10 cellular contexts compared by ENCODE assay signal in the genomic region with DNA sequence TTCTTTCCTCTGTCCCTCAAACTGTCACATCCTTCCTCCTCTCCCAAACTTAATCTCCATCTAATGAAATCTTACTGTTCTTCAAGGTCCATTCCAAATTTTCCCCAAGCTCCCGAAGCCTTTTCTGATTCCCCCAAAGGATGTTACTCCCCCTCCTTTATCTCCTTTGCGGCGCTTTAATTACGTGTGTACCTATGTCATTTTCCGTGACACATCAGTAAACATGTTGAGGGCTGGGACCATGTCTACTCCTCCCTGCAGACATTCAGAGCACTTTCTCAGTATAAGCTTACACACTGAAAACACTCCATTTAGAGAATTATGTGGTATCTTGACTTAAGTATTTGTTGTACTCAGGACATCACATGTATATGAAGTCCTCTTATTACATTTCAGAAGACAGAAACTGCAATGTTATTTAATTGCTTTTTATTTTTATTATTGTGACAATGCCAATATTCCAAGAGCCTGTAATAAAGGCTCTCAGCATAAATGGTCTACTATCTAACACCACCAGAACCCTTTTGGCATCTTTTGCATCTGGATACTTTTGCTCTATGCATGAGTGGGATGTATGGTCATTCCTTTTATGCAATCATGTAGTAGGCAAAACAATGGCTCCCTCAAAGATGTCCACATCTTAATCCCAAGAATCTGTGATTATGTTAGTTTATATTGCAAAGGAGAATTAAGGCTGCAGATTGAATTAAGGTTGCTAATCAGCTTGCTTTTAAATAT. TPM values are rescaled to one million over a fixed set of nuclear protein-coding genes. Genes with fewer than 3 reads are reported as not detected.
DNase-seq lines count a peak whose midpoint lies in the region; TF ChIP-seq lines count a peak whose summit lies in the region.
"Had no signal": no experiment of that assay in that cellular context is flagged by ENCODE, and none has a peak within 500 bp of the region (broad histone marks: within the 10 kb centered on the region; RNA-seq: fewer than 3 reads in every experiment).

No MANE protein-coding gene starts in this region.

- TF ChIP-seq CTCF in A673 (conservative IDR thresholded peaks at IDR 0.05; ENCODE audit: low read depth, low read length): no peak
- TF ChIP-seq CTCF in GM12864 (IDR thresholded peaks at IDR 0.05; ENCODE audit: low read depth, low read length, missing control alignments): no peak
- no peak for TF ChIP-seq CTCF in OCI-LY7 (conservative IDR thresholded peaks at IDR 0.05; ENCODE audit: low read length)

- H3K79me2 ChIP-seq in OCI-LY7 (ENCODE audit: insufficient read depth, low read depth, low read length): peaks cover 9% of the 10 kb centered on the region; the same call in 1 of the 2 replicates

- no peaks in the 10 kb centered on the region for H3K9me3 ChIP-seq in A673 (ENCODE audit: low read depth, low read length, poor library complexity, severe bottlenecking)
- H3K9me3 ChIP-seq in OCI-LY7 (ENCODE audit: low read length): no peaks in the 10 kb centered on the region
- H3K9me3 ChIP-seq in effector memory CD4-positive, alpha-beta T cell (ENCODE audit: control insufficient read depth, low read length): no peaks in the 10 kb centered on the region
- H3K9me3 ChIP-seq: tibial nerve had no signal

- BruUV-seq in A673 (replicated peaks; lab: Mats Ljungman, UMichigan) (TSS peak; percentile 36), OCI-LY7 (replicated peaks; lab: Mats Ljungman, UMichigan) (TSS peak; percentile 81)

- intact Hi-C loops in A673 (cut with micrococcal nuclease; ENCODE audit: unreplicated experiment) (no loop called here), OCI-LY7 (cut with micrococcal nuclease; ENCODE audit: unreplicated experiment) (loop anchor here (2.0 to 10.0 kb wide), 2 partner anchors 27 to 117 kb away; a partner anchor contains a TSS)

- H3K36me3 ChIP-seq in A673 (ENCODE audit: insufficient read depth, low read length, poor library complexity, severe bottlenecking): peaks cover 31% of the 10 kb centered on the region
- H3K36me3 ChIP-seq in OCI-LY7 (ENCODE audit: insufficient read depth, low read length): no peaks in the 10 kb centered on the region
- H3K36me3 ChIP-seq in effector memory CD4-positive, alpha-beta T cell (ENCODE audit: control insufficient read depth, insufficient read depth, low read length): no peaks in the 10 kb centered on the region

- POLR2A ChIA-PET in A673 (lab: Charles Lee; ENCODE audit: low non-redundant PET): no interaction called here
- POLR2A ChIA-PET in OCI-LY7 (lab: Charles Lee): no interaction called here

- H2AFZ ChIP-seq in OCI-LY7 (ENCODE audit: low read length): no peak overlapping the region

- H3K4me2 ChIP-seq in OCI-LY7 (ENCODE audit: low read length): peak overlapping the region; percentile 80

- H3K4me1 ChIP-seq in A673 (ENCODE audit: insufficient read depth, low read length, poor library complexity, severe bottlenecking) (peaks cover 35% of the 10 kb centered on the region), OCI-LY7 (ENCODE audit: insufficient read depth, low read length, poor library complexity, severe bottlenecking) (peaks cover 19% of the 10 kb centered on the region)
- peaks cover 11% of the 10 kb centered on the region for H3K4me1 ChIP-seq in effector memory CD4-positive, alpha-beta T cell (ENCODE audit: control insufficient read depth, insufficient read depth, low read length, poor library complexity, severe bottlenecking)

- no peak overlapping the region for H3K4me3 ChIP-seq in A673 (ENCODE audit: low read depth, low read length, poor library complexity, severe bottlenecking)
- peak overlapping the region; percentile 71 for H3K4me3 ChIP-seq in GM12864 (ENCODE audit: low read depth, low read length)
- peak overlapping the region; percentile 76 for H3K4me3 ChIP-seq in OCI-LY7 (ENCODE audit: low read depth, low read length, poor library complexity, severe bottlenecking)
- H3K4me3 ChIP-seq in effector memory CD4-positive, alpha-beta T cell (ENCODE audit: insufficient read depth, low read depth, low read length, poor library complexity, severe bottlenecking): peak overlapping the region; percentile 86

- H3K27ac ChIP-seq in A673 (ENCODE audit: low read depth, low read length, poor library complexity, severe bottlenecking) (peak overlapping the region; percentile 95), OCI-LY7 (ENCODE audit: low read depth, low read length, poor library complexity, severe bottlenecking) (no peak overlapping the region)
- peak overlapping the region; percentile 97 for H3K27ac ChIP-seq in effector memory CD4-positive, alpha-beta T cell (ENCODE audit: insufficient read depth, low read length, poor library complexity, severe bottlenecking)

- CTCF ChIA-PET in A673 (lab: Charles Lee): no interaction called here
- CTCF ChIA-PET in OCI-LY7 (lab: Charles Lee; ENCODE audit: unreplicated experiment): no interaction called here

- no peaks in the 10 kb centered on the region for H4K20me1 ChIP-seq in OCI-LY7 (ENCODE audit: insufficient read depth, low read length)

- H3K27me3 ChIP-seq in A673 (replicated peaks; ENCODE audit: insufficient read depth, low read depth, low read length, poor library complexity): no peaks in the 10 kb centered on the region
- H3K27me3 ChIP-seq in effector memory CD4-positive, alpha-beta T cell (replicated peaks; ENCODE audit: control insufficient read depth, insufficient read depth, low read length, poor library complexity, severe bottlenecking): no peaks in the 10 kb centered on the region
- H3K27me3 ChIP-seq: tibial nerve had no signal

- DNase-seq in A673 (ENCODE audit: low spot score): no peak
- no peak for DNase-seq in GM12864 (ENCODE audit: low read depth)
- DNase-seq in OCI-LY7 (ENCODE audit: low spot score): no peak
- DNase-seq in effector memory CD4-positive, alpha-beta T cell: no peak
- no peak for DNase-seq in MV-4-11 (lab: John Stamatoyannopoulos, UW)
- DNase-seq in cortex of kidney (lab: John Stamatoyannopoulos, UW): no peak
- no peak for DNase-seq in NCI-H226
- DNase-seq in NCI-H774 (lab: John Stamatoyannopoulos, UW): no peak
- DNase-seq: nucleus accumbens had no signal

- H3K9me2 ChIP-seq in OCI-LY7 (ENCODE audit: insufficient read depth, low read length): no peaks in the 10 kb centered on the region

RNA-seq across cellular contexts. Expression of a gene that starts 1.8 kb away (rescaled TPM):
- total RNA-seq in A673 (2021) (76.2 and 78.9 TPM in 2 replicates), OCI-LY7 (2022) (5.4 and 6.0 TPM in 2 replicates)
- 13.0 and 16.3 TPM in 2 replicates for total RNA-seq in OCI-LY7 (2014; rRNA removed; shearing (Covaris generic))

RNA-seq across cellular contexts. Expression of a gene that starts 26.0 kb away (rescaled TPM):
- total RNA-seq in A673 (2021) (4.0 and 4.9 TPM in 2 replicates), OCI-LY7 (2022) (0.83 and 0.91 TPM in 2 replicates)
- 0.25 and 0.49 TPM in 2 replicates for total RNA-seq in OCI-LY7 (2014; rRNA removed; shearing (Covaris generic))
